17 cellular contexts compared by ENCODE assay signal in genomic region chr9:38120961-38121360, GRCh38. TPM values are rescaled to one million over a fixed set of nuclear protein-coding genes. Genes with fewer than 3 reads are reported as not detected.
A peak's percentile ranks its signal among the peaks of the same experiment; 100 is the strongest.
DNase-seq lines count a peak whose midpoint lies in the region; ATAC-seq and TF ChIP-seq lines count a peak whose summit lies in the region.
"Had no signal": no experiment of that assay in that cellular context is flagged by ENCODE, and none has a peak within 500 bp of the region (broad histone marks: within the 10 kb centered on the region; RNA-seq: fewer than 3 reads in every experiment).

No MANE protein-coding gene starts in this region.

- no peak overlapping the region for H3K4me3 ChIP-seq in transverse colon
- H3K4me3 ChIP-seq: A549; BLaER1 treated with 17β-estradiol and CSF1 and Interleukin-3, amounts not matched to agents 10 nM and 100 nM; HAP-1 had no signal

- 88 to 96% methylated on average over 2 to 6 of the region's 6 CpGs for WGBS in transverse colon (ENCODE audit: low coverage in 1 of 2), 2 donors

- H3K4me1 Mint-ChIP-seq in activated CD8-positive, alpha-beta memory T cell treated with anti-CD3 and anti-CD28 coated beads, Interleukin-2, amount 10 ng/mL, durations not matched to agents 7 days and 5 days: no peaks in the 10 kb centered on the region
- no peaks in the 10 kb centered on the region for H3K4me1 Mint-ChIP-seq in stimulated activated memory B cell treated with anti-CD40 and anti-IgM and Interleukin-4, amounts not matched to agents 10 μg/mL and 1 μg/mL and 100 μg/mL, for 72 hours
- H3K4me1 Mint-ChIP-seq: B cell had no signal

- H3K36me3 ChIP-seq in transverse colon: no peaks in the 10 kb centered on the region
- H3K36me3 ChIP-seq: BLaER1 treated with 17β-estradiol and CSF1 and Interleukin-3, amounts not matched to agents 10 nM and 100 nM; HAP-1 had no signal

- no peaks in the 10 kb centered on the region for H3K9me3 Mint-ChIP-seq in activated CD8-positive, alpha-beta memory T cell treated with anti-CD3 and anti-CD28 coated beads, Interleukin-2, amount 10 ng/mL, durations not matched to agents 7 days and 5 days (ENCODE audit: low read depth)
- H3K9me3 Mint-ChIP-seq in stimulated activated memory B cell treated with anti-CD40 and anti-IgM and Interleukin-4, amounts not matched to agents 10 μg/mL and 1 μg/mL and 100 μg/mL, for 72 hours: no peaks in the 10 kb centered on the region
- H3K9me3 Mint-ChIP-seq: CD8-positive, alpha-beta T cell had no signal

- no peaks in the 10 kb centered on the region for H3K36me3 Mint-ChIP-seq in activated CD8-positive, alpha-beta memory T cell treated with anti-CD3 and anti-CD28 coated beads, Interleukin-2, amount 10 ng/mL, durations not matched to agents 7 days and 5 days
- H3K36me3 Mint-ChIP-seq in stimulated activated memory B cell treated with anti-CD40 and anti-IgM and Interleukin-4, amounts not matched to agents 10 μg/mL and 1 μg/mL and 100 μg/mL, for 72 hours: no peaks in the 10 kb centered on the region
- H3K36me3 Mint-ChIP-seq: CD8-positive, alpha-beta T cell had no signal

- no peak for TF ChIP-seq CTCF in transverse colon (IDR thresholded peaks at IDR 0.05)

- CTCF ChIA-PET in activated CD8-positive, alpha-beta memory T cell treated with anti-CD3 and anti-CD28 coated beads, Interleukin-2, amount 10 ng/mL, durations not matched to agents 7 days and 5 days (lab: Charles Lee): no interaction called here

- H3K4me3 Mint-ChIP-seq in activated CD8-positive, alpha-beta memory T cell treated with anti-CD3 and anti-CD28 coated beads, Interleukin-2, amount 10 ng/mL, durations not matched to agents 7 days and 5 days: no peak overlapping the region
- H3K4me3 Mint-ChIP-seq in stimulated activated memory B cell treated with anti-CD40 and anti-IgM and Interleukin-4, amounts not matched to agents 10 μg/mL and 1 μg/mL and 100 μg/mL, for 72 hours: no peak overlapping the region
- H3K4me3 Mint-ChIP-seq: B cell; CD8-positive, alpha-beta T cell had no signal

- intact Hi-C loops in transverse colon (cut with DNase I; ENCODE audit: low total_unique reads): no loop called here

- in situ Hi-C loops in transverse colon (cut with MboI; ENCODE audit: low pct_ligation_motif_present in 1 of 4, low pct_unique_long_range_greater_than_20kb in 1 of 4, low sequenced_read_pairs in 3 of 4): loop anchor here in 1 of 4 donors (25.0 kb wide), 1 partner anchor 91 kb away; no protein-coding TSS in a partner anchor

- H3K27ac ChIP-seq in transverse colon: no peak overlapping the region
- H3K27ac ChIP-seq: 22Rv1; A549; BLaER1 treated with 17β-estradiol and CSF1 and Interleukin-3, amounts not matched to agents 10 nM and 100 nM had no signal

- no peak overlapping the region for H3K27ac Mint-ChIP-seq in activated CD8-positive, alpha-beta memory T cell treated with anti-CD3 and anti-CD28 coated beads, Interleukin-2, amount 10 ng/mL, durations not matched to agents 7 days and 5 days
- no peak overlapping the region for H3K27ac Mint-ChIP-seq in stimulated activated memory B cell treated with anti-CD40 and anti-IgM and Interleukin-4, amounts not matched to agents 10 μg/mL and 1 μg/mL and 100 μg/mL, for 72 hours
- H3K27ac Mint-ChIP-seq: B cell; CD8-positive, alpha-beta T cell had no signal

- TF ChIP-seq EP300 in transverse colon (IDR thresholded peaks at IDR 0.05; ENCODE audit: low read depth): no peak

- no peak for ATAC-seq in activated CD8-positive, alpha-beta memory T cell treated with anti-CD3 and anti-CD28 coated beads, Interleukin-2, amount 10 ng/mL, durations not matched to agents 7 days and 5 days
- ATAC-seq in left lobe of liver (no peak), GM18867 (IDR thresholded peaks at IDR 0.05; ENCODE audit: unreplicated experiment) (no peak)
- peak; percentile 17 for ATAC-seq in stimulated activated memory B cell treated with anti-CD40 and anti-IgM and Interleukin-4, amounts not matched to agents 10 μg/mL and 1 μg/mL and 100 μg/mL, for 72 hours
- ATAC-seq: A549; CD8-positive, alpha-beta T cell had no signal

- H3K4me1 ChIP-seq in transverse colon: no peaks in the 10 kb centered on the region
- H3K4me1 ChIP-seq: HAP-1 had no signal

- peaks cover 5% of the 10 kb centered on the region for H3K27me3 Mint-ChIP-seq in activated CD8-positive, alpha-beta memory T cell treated with anti-CD3 and anti-CD28 coated beads, Interleukin-2, amount 10 ng/mL, durations not matched to agents 7 days and 5 days
- H3K27me3 Mint-ChIP-seq in stimulated activated memory B cell treated with anti-CD40 and anti-IgM and Interleukin-4, amounts not matched to agents 10 μg/mL and 1 μg/mL and 100 μg/mL, for 72 hours: peaks cover 26% of the 10 kb centered on the region

- TF ChIP-seq POLR2A in transverse colon (IDR thresholded peaks at IDR 0.05): no peak

- DNase-seq in activated CD8-positive, alpha-beta memory T cell treated with anti-CD3 and anti-CD28 coated beads for 24 hours: peak; percentile 40
- DNase-seq in activated CD8-positive, alpha-beta memory T cell treated with anti-CD3 and anti-CD28 coated beads, Interleukin-2, amount 50 U/mL, for 4 hours: no peak
- peak; percentile 26 for DNase-seq in activated CD8-positive, alpha-beta memory T cell treated with anti-CD3 and anti-CD28 coated beads, Interleukin-2, amount 10 ng/mL, durations not matched to agents 7 days and 5 days
- DNase-seq in left lobe of liver (ENCODE audit: low spot score) (peak; percentile 15), transverse colon (no peak), NCI-H2029 (lab: John Stamatoyannopoulos, UW) (no peak)
- DNase-seq: Calu3, DMS79 treated with DMSO at 0.1 percent for 48 hours, GF-D8 had no signal

- no peaks in the 10 kb centered on the region for H3K27me3 ChIP-seq in transverse colon
- H3K27me3 ChIP-seq: BLaER1 treated with 17β-estradiol and CSF1 and Interleukin-3, amounts not matched to agents 10 nM and 100 nM had no signal

- no peaks in the 10 kb centered on the region for H3K9me3 ChIP-seq in transverse colon
- H3K9me3 ChIP-seq: A549; BLaER1 treated with 17β-estradiol and CSF1 and Interleukin-3, amounts not matched to agents 10 nM and 100 nM; HAP-1 had no signal

RNA-seq across cellular contexts. Expression of gene SHB, which starts 51.9 kb away (rescaled TPM):
- total RNA-seq in activated CD8-positive, alpha-beta memory T cell treated with anti-CD3 and anti-CD28 coated beads, Interleukin-2, amount 10 ng/mL, durations not matched to agents 7 days and 5 days: 1 to 10 TPM in 1 of 2 experiments, under 1 TPM in 1; 0.23 to 1.1 TPM
- total RNA-seq in left lobe of liver: 14.1 TPM
- 10 to 100 TPM; 11.9 to 33.7 (median 22.2) TPM for total RNA-seq in transverse colon

Comparison
In these comparisons a context has a peak if more than half of its experiments do, and no peak if none do; other contexts are left out.
1. DNase-seq: peak in activated CD8-positive, alpha-beta memory T cell treated with anti-CD3 and anti-CD28 coated beads for 24 hours (single experiment), activated CD8-positive, alpha-beta memory T cell treated with anti-CD3 and anti-CD28 coated beads, Interleukin-2, amount 10 ng/mL, durations not matched to agents 7 days and 5 days (single experiment) and left lobe of liver (single experiment); none in activated CD8-positive, alpha-beta memory T cell treated with anti-CD3 and anti-CD28 coated beads, Interleukin-2, amount 50 U/mL, for 4 hours (single experiment), transverse colon (single experiment) and NCI-H2029 (single experiment).